Comparison of ENCODE assay signal across 1 cellular context in genomic region chr5:174347183-174347582, GRCh38.
TF ChIP-seq lines count a peak whose summit lies in the region.

No MANE protein-coding gene starts in this region.

TF ChIP-seq in H1, 55 proteins besides CTCF, POLR2A, EP300 and RAD21:
- TF ChIP-seq RBBP5 (IDR thresholded peaks at IDR 0.05; ENCODE audit: borderline replicate concordance, low read depth, low read length) (no peak), FOSL1 (IDR thresholded peaks at IDR 0.05; ENCODE audit: insufficient read depth, low read depth, low read length) (no peak), RXRA (IDR thresholded peaks at IDR 0.05; ENCODE audit: insufficient read depth, low read depth, low read length) (no peak), EGR1 (IDR thresholded peaks at IDR 0.05; ENCODE audit: borderline replicate concordance, low read depth, low read length) (no peak), SP4 (IDR thresholded peaks at IDR 0.05; ENCODE audit: low read length) (no peak), E2F6 (IDR thresholded peaks at IDR 0.05) (no peak), CBX5 (IDR thresholded peaks at IDR 0.05; ENCODE audit: low read depth, low read length) (no peak), JUND (IDR thresholded peaks at IDR 0.05; ENCODE audit: low read length) (no peak), CHD2 (IDR thresholded peaks at IDR 0.05; ENCODE audit: low read length) (no peak), SUZ12 (IDR thresholded peaks at IDR 0.05; ENCODE audit: low read length) (no peak), MAFK (IDR thresholded peaks at IDR 0.05; ENCODE audit: low read depth, low read length) (no peak), NRF1 (IDR thresholded peaks at IDR 0.05; ENCODE audit: low read depth, low read length) (no peak), RFX5 (IDR thresholded peaks at IDR 0.05; ENCODE audit: borderline replicate concordance, low read depth, low read length) (no peak), JUN (IDR thresholded peaks at IDR 0.05; ENCODE audit: low read depth, low read length) (no peak), POLR2AphosphoS5 (IDR thresholded peaks at IDR 0.05; ENCODE audit: low read depth, low read length) (no peak), EZH2 (IDR thresholded peaks at IDR 0.05; ENCODE audit: low read depth, low read length, severe bottlenecking) (no peak)
